Comparison of ENCODE assay signal across 18 cellular contexts in the genomic region with DNA sequence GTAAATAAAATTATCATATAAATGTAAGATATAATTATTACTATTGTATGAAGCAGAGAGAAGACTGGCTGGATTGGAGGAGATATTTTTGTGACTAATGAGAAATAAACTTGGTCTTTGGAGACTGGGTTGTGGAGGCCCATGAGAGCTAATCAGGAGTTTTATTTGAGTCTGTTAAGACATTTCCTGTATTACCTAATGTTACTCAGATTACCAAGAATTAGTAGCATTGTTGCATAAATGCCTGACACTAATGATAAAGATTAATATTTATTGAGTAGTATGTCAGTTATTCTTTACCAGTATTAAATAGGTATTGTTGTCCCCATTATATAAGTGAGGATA. TPM values are rescaled to one million over a fixed set of nuclear protein-coding genes. Genes with fewer than 3 reads are reported as not detected.
DNase-seq lines count a peak whose midpoint lies in the region; ATAC-seq and TF ChIP-seq lines count a peak whose summit lies in the region.
"Had no signal": no experiment of that assay in that cellular context is flagged by ENCODE, and none has a peak within 500 bp of the region (broad histone marks: within the 10 kb centered on the region; RNA-seq: fewer than 3 reads in every experiment).

No MANE protein-coding gene starts in this region.

- H3K4me3 ChIP-seq in fibroblast of pulmonary artery (replicated peaks; ENCODE audit: low read depth, low read length): no peak overlapping the region
- H3K4me3 ChIP-seq: SJSA1 had no signal

- H3K4me3 Mint-ChIP-seq in T-helper 17 cell: no peak overlapping the region
- no peak overlapping the region for H3K4me3 Mint-ChIP-seq in activated T-helper 17 cell treated with anti-CD3 and anti-CD28 coated beads, Interleukin-2, amount 50 U/mL, for 72 hours
- H3K4me3 Mint-ChIP-seq: CD8-positive, alpha-beta T cell had no signal

- DNase-seq in ELR (ENCODE audit: low read depth) (peak; percentile 19), T-helper 17 cell (no peak), fibroblast of pulmonary artery (ENCODE audit: low read depth) (peak; percentile 60)
- DNase-seq: C1 segment of cervical spinal cord; CD8-positive, alpha-beta T cell; KBM-7; NCI-H1105 treated with DMSO at 0.1 percent for 48 hours; NCI-H2029 treated with DMSO at 0.1 percent for 48 hours; NCI-H446; NCI-H526; OCI-M1 had no signal

- H3K36me3 Mint-ChIP-seq in T-helper 17 cell (ENCODE audit: low read depth): peaks cover 4% of the 10 kb centered on the region
- no peaks in the 10 kb centered on the region for H3K36me3 Mint-ChIP-seq in activated T-helper 17 cell treated with anti-CD3 and anti-CD28 coated beads, Interleukin-2, amount 50 U/mL, for 72 hours (ENCODE audit: low read depth)

- peaks cover 23% of the 10 kb centered on the region for H3K4me1 Mint-ChIP-seq in T-helper 17 cell
- peaks cover 3% of the 10 kb centered on the region for H3K4me1 Mint-ChIP-seq in activated T-helper 17 cell treated with anti-CD3 and anti-CD28 coated beads, Interleukin-2, amount 50 U/mL, for 72 hours

- TF ChIP-seq CTCF in fibroblast of pulmonary artery (IDR thresholded peaks at IDR 0.05; ENCODE audit: low read length, missing control alignments): no peak

- no peaks in the 10 kb centered on the region for H3K27me3 Mint-ChIP-seq in T-helper 17 cell
- no peaks in the 10 kb centered on the region for H3K27me3 Mint-ChIP-seq in activated T-helper 17 cell treated with anti-CD3 and anti-CD28 coated beads, Interleukin-2, amount 50 U/mL, for 72 hours

- H3K9me3 ChIP-seq in T-helper 17 cell (ENCODE audit: control insufficient read depth, low read length, poor library complexity, severe bottlenecking): no peaks in the 10 kb centered on the region
- H3K9me3 ChIP-seq: SJSA1 had no signal

- ATAC-seq in T-helper 17 cell (no peak), GM18520 (IDR thresholded peaks at IDR 0.05; ENCODE audit: unreplicated experiment) (no peak), HG02610 (IDR thresholded peaks at IDR 0.05; ENCODE audit: unreplicated experiment) (no peak), GM21367 (IDR thresholded peaks at IDR 0.05; ENCODE audit: unreplicated experiment) (no peak)
- no peak for ATAC-seq in activated T-helper 17 cell treated with anti-CD3 and anti-CD28 coated beads, Interleukin-2, amount 50 U/mL, for 72 hours (replicated peaks)
- ATAC-seq: CD8-positive, alpha-beta T cell; HepG2; Right ventricle myocardium inferior had no signal

- H3K9me3 Mint-ChIP-seq in activated T-helper 17 cell treated with anti-CD3 and anti-CD28 coated beads, Interleukin-2, amount 50 U/mL, for 72 hours: no peaks in the 10 kb centered on the region
- H3K9me3 Mint-ChIP-seq: CD8-positive, alpha-beta T cell had no signal

- peak overlapping the region; percentile 21 for H3K27ac Mint-ChIP-seq in T-helper 17 cell
- no peak overlapping the region for H3K27ac Mint-ChIP-seq in activated T-helper 17 cell treated with anti-CD3 and anti-CD28 coated beads, Interleukin-2, amount 50 U/mL, for 72 hours
- H3K27ac Mint-ChIP-seq: CD8-positive, alpha-beta T cell had no signal

RNA-seq across cellular contexts. Expression of a gene that starts 7.1 kb away (rescaled TPM):
- total RNA-seq in T-helper 17 cell: 1 to 10 TPM; 6.5 to 7.5 TPM
- 1 to 10 TPM; 7.8 to 8.1 TPM for total RNA-seq in activated T-helper 17 cell treated with anti-CD3 and anti-CD28 coated beads, Interleukin-2, amount 50 U/mL, for 72 hours

Comparison
In these comparisons a context has a peak if more than half of its experiments do, and no peak if none do; other contexts are left out.
1. DNase-seq: peak in ELR (single experiment) and fibroblast of pulmonary artery (single experiment); none in T-helper 17 cell (0 of 3).